ENCODE assay signal across 2 cellular contexts in the genomic region with DNA sequence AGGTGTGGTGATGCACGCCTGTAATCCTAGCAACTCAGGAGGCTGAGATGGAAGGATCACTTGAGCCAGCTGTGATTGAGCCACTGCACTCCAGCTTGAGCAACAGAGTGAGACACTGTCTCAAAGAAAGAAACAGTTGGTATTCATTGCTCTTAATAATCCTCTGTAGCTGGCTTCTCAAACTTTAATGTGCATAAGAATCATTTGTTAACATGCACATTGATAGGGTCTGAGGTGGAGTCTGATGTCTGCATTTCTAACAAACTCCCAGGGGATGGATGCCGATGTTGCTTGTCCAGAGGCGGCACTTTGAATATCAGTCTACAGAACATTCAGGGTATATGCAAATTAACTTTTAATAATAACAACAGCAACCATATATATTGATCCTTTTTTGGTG.
TF ChIP-seq lines count a peak whose summit lies in the region.

No MANE protein-coding gene starts in this region.

TF ChIP-seq in SK-N-SH, 30 proteins besides CTCF, POLR2A, EP300 and RAD21 (continued from another document):
- TF ChIP-seq RXRA (IDR thresholded peaks at IDR 0.05; ENCODE audit: borderline replicate concordance, low read depth): no peak
- no peak for TF ChIP-seq USF1 (IDR thresholded peaks at IDR 0.05; ENCODE audit: borderline replicate concordance, low read depth)
- TF ChIP-seq SIN3A (IDR thresholded peaks at IDR 0.05; ENCODE audit: borderline replicate concordance, low read depth, low read length): no peak
- no peak for TF ChIP-seq TEAD4 (IDR thresholded peaks at IDR 0.05; ENCODE audit: borderline replicate concordance, insufficient read depth)
- TF ChIP-seq ELF1 (IDR thresholded peaks at IDR 0.05): no peak
- TF ChIP-seq, protein P1, sequence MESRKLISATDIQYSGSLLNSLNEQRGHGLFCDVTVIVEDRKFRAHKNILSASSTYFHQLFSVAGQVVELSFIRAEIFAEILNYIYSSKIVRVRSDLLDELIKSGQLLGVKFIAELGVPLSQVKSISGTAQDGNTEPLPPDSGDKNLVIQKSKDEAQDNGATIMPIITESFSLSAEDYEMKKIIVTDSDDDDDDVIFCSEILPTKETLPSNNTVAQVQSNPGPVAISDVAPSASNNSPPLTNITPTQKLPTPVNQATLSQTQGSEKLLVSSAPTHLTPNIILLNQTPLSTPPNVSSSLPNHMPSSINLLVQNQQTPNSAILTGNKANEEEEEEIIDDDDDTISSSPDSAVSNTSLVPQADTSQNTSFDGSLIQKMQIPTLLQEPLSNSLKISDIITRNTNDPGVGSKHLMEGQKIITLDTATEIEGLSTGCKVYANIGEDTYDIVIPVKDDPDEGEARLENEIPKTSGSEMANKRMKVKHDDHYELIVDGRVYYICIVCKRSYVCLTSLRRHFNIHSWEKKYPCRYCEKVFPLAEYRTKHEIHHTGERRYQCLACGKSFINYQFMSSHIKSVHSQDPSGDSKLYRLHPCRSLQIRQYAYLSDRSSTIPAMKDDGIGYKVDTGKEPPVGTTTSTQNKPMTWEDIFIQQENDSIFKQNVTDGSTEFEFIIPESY (IDR thresholded peaks at IDR 0.05; ENCODE audit: borderline replicate concordance, low read depth): no peak
- TF ChIP-seq FOSL2 (IDR thresholded peaks at IDR 0.05; ENCODE audit: borderline replicate concordance, low read depth): no peak
- TF ChIP-seq, protein P2, sequence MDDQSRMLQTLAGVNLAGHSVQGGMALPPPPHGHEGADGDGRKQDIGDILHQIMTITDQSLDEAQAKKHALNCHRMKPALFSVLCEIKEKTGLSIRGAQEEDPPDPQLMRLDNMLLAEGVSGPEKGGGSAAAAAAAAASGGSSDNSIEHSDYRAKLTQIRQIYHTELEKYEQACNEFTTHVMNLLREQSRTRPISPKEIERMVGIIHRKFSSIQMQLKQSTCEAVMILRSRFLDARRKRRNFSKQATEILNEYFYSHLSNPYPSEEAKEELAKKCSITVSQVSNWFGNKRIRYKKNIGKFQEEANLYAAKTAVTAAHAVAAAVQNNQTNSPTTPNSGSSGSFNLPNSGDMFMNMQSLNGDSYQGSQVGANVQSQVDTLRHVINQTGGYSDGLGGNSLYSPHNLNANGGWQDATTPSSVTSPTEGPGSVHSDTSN (IDR thresholded peaks at IDR 0.05): no peak
- no peak for TF ChIP-seq CHD2 (IDR thresholded peaks at IDR 0.05; ENCODE audit: low read length, partially characterized antibody)
- no peak for TF ChIP-seq NFIC (IDR thresholded peaks at IDR 0.05; ENCODE audit: borderline replicate concordance)
- no peak for TF ChIP-seq RCOR1 (IDR thresholded peaks at IDR 0.05; ENCODE audit: low read length)
- TF ChIP-seq GATA2 (CRISPR knock-in tag; IDR thresholded peaks at IDR 0.05): no peak
- no peak for TF ChIP-seq SMC3 (IDR thresholded peaks at IDR 0.05; ENCODE audit: low read depth, low read length)
- TF ChIP-seq, protein P3, sequence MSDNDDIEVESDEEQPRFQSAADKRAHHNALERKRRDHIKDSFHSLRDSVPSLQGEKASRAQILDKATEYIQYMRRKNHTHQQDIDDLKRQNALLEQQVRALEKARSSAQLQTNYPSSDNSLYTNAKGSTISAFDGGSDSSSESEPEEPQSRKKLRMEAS (IDR thresholded peaks at IDR 0.05; ENCODE audit: low read depth): no peak
- no peak for TF ChIP-seq MXI1 (IDR thresholded peaks at IDR 0.05; ENCODE audit: low read depth, low read length)

TF ChIP-seq in SK-N-SH treated with all-trans-retinoic acid at 6 μM for 48 hours, 23 proteins besides CTCF, POLR2A, EP300 and RAD21 (continued from another document):
- TF ChIP-seq, protein P4, sequence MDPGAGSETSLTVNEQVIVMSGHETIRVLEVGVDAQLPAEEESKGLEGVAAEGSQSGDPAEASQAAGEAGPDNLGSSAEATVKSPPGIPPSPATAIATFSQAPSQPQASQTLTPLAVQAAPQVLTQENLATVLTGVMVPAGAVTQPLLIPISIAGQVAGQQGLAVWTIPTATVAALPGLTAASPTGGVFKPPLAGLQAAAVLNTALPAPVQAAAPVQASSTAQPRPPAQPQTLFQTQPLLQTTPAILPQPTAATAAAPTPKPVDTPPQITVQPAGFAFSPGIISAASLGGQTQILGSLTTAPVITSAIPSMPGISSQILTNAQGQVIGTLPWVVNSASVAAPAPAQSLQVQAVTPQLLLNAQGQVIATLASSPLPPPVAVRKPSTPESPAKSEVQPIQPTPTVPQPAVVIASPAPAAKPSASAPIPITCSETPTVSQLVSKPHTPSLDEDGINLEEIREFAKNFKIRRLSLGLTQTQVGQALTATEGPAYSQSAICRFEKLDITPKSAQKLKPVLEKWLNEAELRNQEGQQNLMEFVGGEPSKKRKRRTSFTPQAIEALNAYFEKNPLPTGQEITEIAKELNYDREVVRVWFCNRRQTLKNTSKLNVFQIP (CRISPR knock-in tag; IDR thresholded peaks at IDR 0.05; ENCODE audit: borderline replicate concordance, low read depth): no peak
- no peak for TF ChIP-seq ZNF70 (CRISPR knock-in tag; IDR thresholded peaks at IDR 0.05)
